ENCODE assay signal across 8 cellular contexts in the genomic region with DNA sequence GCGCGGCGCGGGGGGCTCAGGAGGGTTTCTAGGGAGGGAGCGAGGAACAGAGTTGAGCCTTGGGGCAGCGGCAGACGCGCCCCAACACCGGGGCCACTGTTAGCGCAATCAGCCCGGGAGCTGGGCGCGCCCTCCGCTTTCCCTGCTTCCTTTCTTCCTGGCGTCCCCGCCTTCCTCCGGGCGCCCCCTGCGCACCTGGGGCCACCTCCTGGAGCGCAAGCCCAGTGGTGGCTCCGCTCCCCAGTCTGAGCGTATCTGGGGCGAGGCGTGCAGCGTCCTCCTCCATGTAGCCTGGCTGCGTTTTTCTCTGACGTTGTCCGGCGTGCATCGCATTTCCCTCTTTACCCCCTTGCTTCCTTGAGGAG. TPM values are rescaled to one million over a fixed set of nuclear protein-coding genes. Genes with fewer than 3 reads are reported as not detected.
DNase-seq lines count a peak whose midpoint lies in the region; ATAC-seq lines count a peak whose summit lies in the region.

No MANE protein-coding gene starts in this region.

- no peak overlapping the region for H3K9ac ChIP-seq in HUES48 (ENCODE audit: low read depth, low read length)
- H3K9ac ChIP-seq in adipocyte (ENCODE audit: low read length), result no peak overlapping the region
- H3K9ac ChIP-seq in mesenchymal stem cell (ENCODE audit: low read length), result no peak overlapping the region

- no peak overlapping the region for H2AK5ac ChIP-seq in mesenchymal stem cell (ENCODE audit: low read length, severe bottlenecking)

- peaks cover 46% of the 10 kb centered on the region for H3K27me3 ChIP-seq in HUES48 (ENCODE audit: control insufficient read depth, insufficient read depth, low read length)
- H3K27me3 ChIP-seq in adipocyte (replicated peaks; ENCODE audit: control insufficient read depth, insufficient read depth, low read length), result peaks cover 16% of the 10 kb centered on the region
- peaks cover 13 to 54% of the 10 kb centered on the region in 2 experiments for H3K27me3 ChIP-seq in mesenchymal stem cell (ENCODE audit: control insufficient read depth in 1 of 2, insufficient read depth in 1 of 2, low read length in 2 of 2)

- no peak overlapping the region for H3K27ac ChIP-seq in HUES48 (ENCODE audit: low read depth, low read length)
- no peak overlapping the region for H3K27ac ChIP-seq in mesenchymal stem cell (ENCODE audit: low read length, poor library complexity, severe bottlenecking)

- WGBS in mesenchymal stem cell, result 5% methylated on average over 29 of the region's 30 CpGs

- H2BK15ac ChIP-seq in mesenchymal stem cell (ENCODE audit: low read depth, poor library complexity, severe bottlenecking), result no peak overlapping the region

- H3K9me3 ChIP-seq in HUES48 (ENCODE audit: control insufficient read depth, insufficient read depth, low read length) (no peaks in the 10 kb centered on the region), adipocyte (ENCODE audit: control insufficient read depth, low read length) (no peaks in the 10 kb centered on the region), mesenchymal stem cell (ENCODE audit: control insufficient read depth, low read length) (no peaks in the 10 kb centered on the region)

- DNase-seq in CD1c-positive myeloid dendritic cell (ENCODE audit: extremely low spot score), result peak; percentile 3
- DNase-seq in adipocyte (ENCODE audit: low read depth), result peak; percentile 33
- peak; percentile 18 for DNase-seq in mesenchymal stem cell
- DNase-seq in left lobe of liver (ENCODE audit: low spot score), result no peak
- no peak for DNase-seq in SHP77 (lab: John Stamatoyannopoulos, UW)
- no peak for DNase-seq in NCI-H446 treated with DMSO at 0.1 percent for 48 hours (lab: John Stamatoyannopoulos, UW)

- H3K4me3 ChIP-seq in HUES48 (ENCODE audit: low read depth, low read length) (peak overlapping the region; percentile 57), adipocyte (ENCODE audit: low read length) (peak overlapping the region; percentile 72), mesenchymal stem cell (ENCODE audit: insufficient read depth in 1 of 2, low read depth in 1 of 2, low read length in 2 of 2) (peak overlapping the region; percentile 55 to 64)

- H3K14ac ChIP-seq in mesenchymal stem cell (ENCODE audit: low read length in 2 of 2), result no peak overlapping the region

- H3K79me1 ChIP-seq in mesenchymal stem cell (replicated peaks; ENCODE audit: low read length, poor library complexity, severe bottlenecking), result no peaks in the 10 kb centered on the region

- H3K4me2 ChIP-seq in mesenchymal stem cell (ENCODE audit: low read length, poor library complexity, severe bottlenecking), result peak overlapping the region; percentile 55

- H3K36me3 ChIP-seq in HUES48 (ENCODE audit: control insufficient read depth, insufficient read depth, low read length) (no peaks in the 10 kb centered on the region), adipocyte (ENCODE audit: control insufficient read depth, insufficient read depth, low read length, severe bottlenecking) (no peaks in the 10 kb centered on the region), mesenchymal stem cell (ENCODE audit: control insufficient read depth in 1 of 2, insufficient read depth in 2 of 2, low read depth in 1 of 2, low read length in 2 of 2) (peaks cover 0 to 4% of the 10 kb centered on the region in 2 experiments)

- peaks cover 10% of the 10 kb centered on the region for H3K4me1 ChIP-seq in HUES48 (ENCODE audit: control insufficient read depth, insufficient read depth, low read length)
- peaks cover 9% of the 10 kb centered on the region for H3K4me1 ChIP-seq in adipocyte (ENCODE audit: control insufficient read depth, insufficient read depth, low read length)
- peaks cover 23% of the 10 kb centered on the region for H3K4me1 ChIP-seq in mesenchymal stem cell (ENCODE audit: control insufficient read depth, insufficient read depth, low read depth, low read length)

- no peak overlapping the region for H3K23ac ChIP-seq in mesenchymal stem cell (ENCODE audit: low read length in 2 of 2)

- no peak overlapping the region for H3K18ac ChIP-seq in mesenchymal stem cell (ENCODE audit: low read depth in 1 of 2, low read length in 2 of 2)

- H3K4ac ChIP-seq in mesenchymal stem cell (ENCODE audit: low read depth in 1 of 2, low read length in 2 of 2), result no peak overlapping the region

- H2BK5ac ChIP-seq in mesenchymal stem cell (ENCODE audit: low read depth, low read length, poor library complexity, severe bottlenecking), result no peak overlapping the region

- H4K91ac ChIP-seq in mesenchymal stem cell (ENCODE audit: low read length), result no peak overlapping the region

- no peak overlapping the region for H2AFZ ChIP-seq in mesenchymal stem cell (ENCODE audit: low read depth, low read length)

- no peak overlapping the region for H2BK120ac ChIP-seq in mesenchymal stem cell (ENCODE audit: low read depth, low read length)

- no peak for ATAC-seq in HG03097 (IDR thresholded peaks at IDR 0.05; ENCODE audit: low FRiP score, unreplicated experiment)
- ATAC-seq in left lobe of liver, result no peak

- H2BK12ac ChIP-seq in mesenchymal stem cell (ENCODE audit: low read length in 2 of 2), result no peak overlapping the region

- no peak overlapping the region for H4K8ac ChIP-seq in mesenchymal stem cell (ENCODE audit: low read length)

RNA-seq across cellular contexts. Expression of gene PROC, which starts 5.2 kb away (rescaled TPM):
- polyA plus RNA-seq in mesenchymal stem cell (2013, experiment 1 of 2), result 0.06 TPM
- not detected for polyA plus RNA-seq in mesenchymal stem cell (2013, experiment 2 of 2)
- 479 TPM for total RNA-seq in left lobe of liver

RNA-seq across cellular contexts. Expression of gene MAP3K2, which starts 35.7 kb away (rescaled TPM):
- polyA plus RNA-seq in mesenchymal stem cell (2013, experiment 1 of 2), result 19.4 TPM
- polyA plus RNA-seq in mesenchymal stem cell (2013, experiment 2 of 2), result 19.7 TPM
- total RNA-seq in left lobe of liver, result 48.9 TPM

Comparison
In these comparisons a context has a peak if more than half of its experiments do, and no peak if none do; other contexts are left out.
1. DNase-seq: peak in CD1c-positive myeloid dendritic cell (single experiment), adipocyte (single experiment) and mesenchymal stem cell (single experiment); none in left lobe of liver (single experiment), SHP77 (0 of 2) and NCI-H446 treated with DMSO at 0.1 percent for 48 hours (single experiment).
2. Peak in every context shown above with its lines, with median percentiles within 50 percentile points of each other: H3K4me3 ChIP-seq.